In genomic region chr11:73760680-73761402, GRCh38 we compare ENCODE assay signal across 1 cellular context.
TF ChIP-seq lines count a peak whose summit lies in the region.

Gene RAB6A (minus strand): TSS chr11:73761074. CDS start chr11:73760635, 439 bp downstream.

TF ChIP-seq in HepG2, 621 proteins besides CTCF, POLR2A, EP300 and RAD21 (continued from another document and continues in another):
- TF ChIP-seq ZNF275 (CRISPR knock-in tag; IDR thresholded peaks at IDR 0.05; ENCODE audit: borderline replicate concordance) (0 out of 2 replicates have a peak, but pooled peaks have one; percentile 4), HNRNPUL1 (IDR thresholded peaks at IDR 0.05; ENCODE audit: low read depth, low read length) (no peak), ZNF782 (CRISPR knock-in tag; IDR thresholded peaks at IDR 0.05; ENCODE audit: borderline replicate concordance) (no peak; the same call in 1 of the 2 replicates), ZNF557 (CRISPR knock-in tag; IDR thresholded peaks at IDR 0.05) (no peak), KDM6A (CRISPR knock-in tag; IDR thresholded peaks at IDR 0.05; ENCODE audit: low read depth) (no peak), KDM2A (CRISPR knock-in tag; IDR thresholded peaks at IDR 0.05; ENCODE audit: borderline replicate concordance, low read depth) (peak; percentile 40; the same call in 1 of the 2 replicates), CCAR2 (optimal IDR thresholded peaks at IDR 0.05; ENCODE audit: low read depth, low read length) (no peak), JUN (CRISPR knock-in tag; IDR thresholded peaks at IDR 0.05) (no peak), PHF8 (CRISPR knock-in tag; IDR thresholded peaks at IDR 0.05) (peak; percentile 83), PLSCR1 (CRISPR knock-in tag; IDR thresholded peaks at IDR 0.05; ENCODE audit: borderline replicate concordance) (no peak), KLF13 (CRISPR knock-in tag; IDR thresholded peaks at IDR 0.05) (no peak), ARHGAP35 (CRISPR knock-in tag; IDR thresholded peaks at IDR 0.05; ENCODE audit: borderline replicate concordance) (no peak), MBD4 (IDR thresholded peaks at IDR 0.05; ENCODE audit: borderline replicate concordance, low read length) (no peak), NR2F6 (IDR thresholded peaks at IDR 0.05) (no peak), NR2F6 (CRISPR knock-in tag; IDR thresholded peaks at IDR 0.05) (no peak), TFE3 (CRISPR knock-in tag; IDR thresholded peaks at IDR 0.05) (no peak), ZNF703 (CRISPR knock-in tag; IDR thresholded peaks at IDR 0.05; ENCODE audit: borderline replicate concordance) (no peak), EEA1 (CRISPR knock-in tag; IDR thresholded peaks at IDR 0.05; ENCODE audit: borderline replicate concordance) (no peak), ZNF891 (CRISPR knock-in tag; IDR thresholded peaks at IDR 0.05) (no peak), AGO2 (optimal IDR thresholded peaks at IDR 0.05; ENCODE audit: low read depth, low read length) (no peak), ZNF530 (CRISPR knock-in tag; IDR thresholded peaks at IDR 0.05; ENCODE audit: low read depth) (no peak), ZNF768 (CRISPR knock-in tag; IDR thresholded peaks at IDR 0.05) (no peak; the same call in 1 of the 2 replicates), ZNF225 (CRISPR knock-in tag; IDR thresholded peaks at IDR 0.05) (no peak; the same call in 1 of the 2 replicates), AKAP8 (CRISPR knock-in tag; IDR thresholded peaks at IDR 0.05) (no peak), ZNF460 (CRISPR knock-in tag; IDR thresholded peaks at IDR 0.05; ENCODE audit: borderline replicate concordance) (no peak), POLR2AphosphoS5 (IDR thresholded peaks at IDR 0.05; ENCODE audit: low read depth, low read length) (peak; percentile 67), KLF6 (CRISPR knock-in tag; IDR thresholded peaks at IDR 0.05) (peak; percentile 10; the same call in 1 of the 2 replicates), ZNF280B (CRISPR knock-in tag; IDR thresholded peaks at IDR 0.05; ENCODE audit: borderline replicate concordance) (no peak), KDM3A (CRISPR knock-in tag; IDR thresholded peaks at IDR 0.05; ENCODE audit: low read depth) (peak; percentile 14; the same call in 1 of the 2 replicates), ZNF607 (CRISPR knock-in tag; IDR thresholded peaks at IDR 0.05; ENCODE audit: borderline replicate concordance) (no peak; the same call in 1 of the 2 replicates), ZBTB39 (CRISPR knock-in tag; IDR thresholded peaks at IDR 0.05) (no peak), AKNA (CRISPR knock-in tag; IDR thresholded peaks at IDR 0.05; ENCODE audit: borderline replicate concordance) (no peak), ISL2 (CRISPR knock-in tag; IDR thresholded peaks at IDR 0.05) (0 out of 2 replicates have a peak, but pooled peaks have one; percentile 15), NKX3-1 (CRISPR knock-in tag; IDR thresholded peaks at IDR 0.05) (no peak), SIX4 (CRISPR knock-in tag; IDR thresholded peaks at IDR 0.05) (no peak), TBX2 (CRISPR knock-in tag; IDR thresholded peaks at IDR 0.05; ENCODE audit: borderline replicate concordance) (peak; percentile 85), ZNF17 (CRISPR knock-in tag; IDR thresholded peaks at IDR 0.05) (no peak), BRD4 (CRISPR knock-in tag; IDR thresholded peaks at IDR 0.05) (0 out of 2 replicates have a peak, but pooled peaks have one; percentile 32), AGO1 (IDR thresholded peaks at IDR 0.05; ENCODE audit: low read depth, low read length, poor library complexity, severe bottlenecking) (no peak), ZFAT (CRISPR knock-in tag; conservative IDR thresholded peaks at IDR 0.05) (no peak), ZNF558 (CRISPR knock-in tag; IDR thresholded peaks at IDR 0.05; ENCODE audit: borderline replicate concordance) (no peak; the same call in 1 of the 2 replicates), ZNF512B (CRISPR knock-in tag; IDR thresholded peaks at IDR 0.05; ENCODE audit: borderline replicate concordance) (no peak), MXD4 (CRISPR knock-in tag; IDR thresholded peaks at IDR 0.05) (peak; percentile 69), GMEB2 (CRISPR knock-in tag; IDR thresholded peaks at IDR 0.05; ENCODE audit: low read depth) (peak; percentile 92), MNT (IDR thresholded peaks at IDR 0.05) (peak; percentile 39), ISX (CRISPR knock-in tag; conservative IDR thresholded peaks at IDR 0.05) (no peak)
